8 cellular contexts compared by ENCODE assay signal in genomic region chr11:61488651-61489291, GRCh38. TPM values are rescaled to one million over a fixed set of nuclear protein-coding genes. Genes with fewer than 3 reads are reported as not detected.
A peak's percentile ranks its signal among the peaks of the same experiment; 100 is the strongest.
DNase-seq lines count a peak whose midpoint lies in the region; ATAC-seq and TF ChIP-seq lines count a peak whose summit lies in the region.

No MANE protein-coding gene starts in this region.

- H3K9me3 ChIP-seq in breast epithelium (no peaks in the 10 kb centered on the region), testis (no peaks in the 10 kb centered on the region), Karpas-422 (ENCODE audit: low read length) (no peaks in the 10 kb centered on the region)

- no peak overlapping the region for H3K4me3 ChIP-seq in NB4 (ENCODE audit: low read depth, low read length)
- peak overlapping the region in 2 of 3 donors; percentile 41 to 61 for H3K4me3 ChIP-seq in breast epithelium
- peak overlapping the region in 1 of 2 donors; percentile 8 for H3K4me3 ChIP-seq in testis
- no peak overlapping the region for H3K4me3 ChIP-seq in Karpas-422 (ENCODE audit: low read length)

- TF ChIP-seq POLR2A in NB4 (IDR thresholded peaks at IDR 0.05; ENCODE audit: extremely low read depth, insufficient read length) (no peak), breast epithelium (IDR thresholded peaks at IDR 0.05) (no peak), testis (IDR thresholded peaks at IDR 0.05) (no peak)

- H3K36me3 ChIP-seq in breast epithelium (no peaks in the 10 kb centered on the region), testis (ENCODE audit: low read depth, missing control alignments) (no peaks in the 10 kb centered on the region), Karpas-422 (ENCODE audit: insufficient read depth, low read length) (no peaks in the 10 kb centered on the region)

- H3K4me2 ChIP-seq in Karpas-422 (ENCODE audit: low read depth, low read length, poor library complexity, severe bottlenecking): no peak overlapping the region

- peak; percentile 38 for DNase-seq in NB4 (ENCODE audit: low read depth)
- DNase-seq in breast epithelium (ENCODE audit: low spot score in 2 of 2): peak; percentile 71 to 86
- peak; percentile 69 for DNase-seq in testis
- no peak for DNase-seq in effector CD4-positive, alpha-beta T cell
- no peak for DNase-seq in Karpas-422

- H3K27ac ChIP-seq in breast epithelium: peak overlapping the region; percentile 79 to 87
- H3K27ac ChIP-seq in layer of hippocampus (ENCODE audit: low read depth, low read length): peak overlapping the region; percentile 18
- H3K27ac ChIP-seq in testis: peak overlapping the region in 1 of 2 donors; percentile 44
- H3K27ac ChIP-seq in Karpas-422 (ENCODE audit: low read length): no peak overlapping the region

- H3K4me1 ChIP-seq in breast epithelium: peaks cover 6 to 16% of the 10 kb centered on the region in 2 donors
- peaks cover 28% of the 10 kb centered on the region for H3K4me1 ChIP-seq in testis
- H3K4me1 ChIP-seq in Karpas-422 (ENCODE audit: low read length): no peaks in the 10 kb centered on the region

- H3K9ac ChIP-seq in Karpas-422 (ENCODE audit: low read length): no peak overlapping the region

- 10 to 11% methylated on average over 18 to 19 of the region's 19 CpGs for WGBS in testis, 2 donors

- ATAC-seq in HG03045 (IDR thresholded peaks at IDR 0.05; ENCODE audit: unreplicated experiment): no peak
- no peak for ATAC-seq in GM18498 (IDR thresholded peaks at IDR 0.05; ENCODE audit: unreplicated experiment)

- H2AFZ ChIP-seq in Karpas-422 (ENCODE audit: low read length): no peak overlapping the region

- no peaks in the 10 kb centered on the region for H3K79me2 ChIP-seq in Karpas-422 (ENCODE audit: low read length)

- intact Hi-C loops in breast epithelium (cut with DNase I; ENCODE audit: low total_unique reads) (no loop called here), testis (cut with DNase I; ENCODE audit: low total_unique reads) (loop anchor here (10.0 kb wide), 1 partner anchor 146 kb away; no protein-coding TSS in a partner anchor)

- no peaks in the 10 kb centered on the region for H3K9me2 ChIP-seq in Karpas-422 (replicated peaks; ENCODE audit: insufficient read depth, low read length)

- H3K27me3 ChIP-seq in breast epithelium (no peaks in the 10 kb centered on the region), layer of hippocampus (ENCODE audit: control insufficient read depth, insufficient read depth, low read length) (no peaks in the 10 kb centered on the region), testis (no peaks in the 10 kb centered on the region), Karpas-422 (ENCODE audit: low read length) (no peaks in the 10 kb centered on the region)

- no peaks in the 10 kb centered on the region for H4K20me1 ChIP-seq in Karpas-422 (ENCODE audit: insufficient read depth, low read depth, low read length)

- no peak for TF ChIP-seq CTCF in NB4 (IDR thresholded peaks at IDR 0.05; ENCODE audit: low read depth, low read length)
- no peak for TF ChIP-seq CTCF in breast epithelium (IDR thresholded peaks at IDR 0.05)
- no peak for TF ChIP-seq CTCF in testis (IDR thresholded peaks at IDR 0.05)

RNA-seq across cellular contexts. Expression of gene LRRC10B, which starts 19.8 kb away (rescaled TPM):
- total RNA-seq in breast epithelium: 1 to 10 TPM in 2 of 3 donors, not detected in 1; 1.5 to 3.3 TPM
- 1 to 10 TPM; 4.8 to 6.4 TPM for total RNA-seq in testis
- polyA plus RNA-seq in testis (ENCODE audit: insufficient read depth, low read depth, low replicate concordance): 5.5 TPM
- 1.0 TPM in 1 of 2 replicates, not detected in the other for total RNA-seq in Karpas-422 (2014; rRNA removed; shearing (Covaris generic); ENCODE audit: low replicate concordance)

RNA-seq across cellular contexts. Expression of gene SDHAF2, which starts 58.8 kb away (rescaled TPM):
- total RNA-seq in breast epithelium (10 to 100 TPM; 46.7 to 94.0 (median 58.7) TPM), testis (10 to 100 TPM; 66.2 to 85.4 TPM)
- 46.8 TPM for polyA plus RNA-seq in testis (ENCODE audit: insufficient read depth, low read depth, low replicate concordance)
- 25.3 and 27.6 TPM in 2 replicates for total RNA-seq in Karpas-422 (2014; rRNA removed; shearing (Covaris generic); ENCODE audit: low replicate concordance)

RNA-seq across cellular contexts. Expression of gene CPSF7, which starts 59.0 kb away (rescaled TPM):
- total RNA-seq in breast epithelium: 10 to 100 TPM; 40.6 to 62.5 (median 46.2) TPM
- 10 to 100 TPM; 84.2 to 86.5 TPM for total RNA-seq in testis
- polyA plus RNA-seq in testis (ENCODE audit: insufficient read depth, low read depth, low replicate concordance): 107 TPM
- total RNA-seq in Karpas-422 (2014; rRNA removed; shearing (Covaris generic); ENCODE audit: low replicate concordance): 50.0 and 64.1 TPM in 2 replicates

Comparison
In these comparisons a context has a peak if more than half of its experiments do, and no peak if none do; other contexts are left out.
1. DNase-seq: peak in NB4 (single experiment), breast epithelium (2 of 2) and testis (single experiment); none in effector CD4-positive, alpha-beta T cell (single experiment) and Karpas-422 (single experiment).
2. H3K4me3 ChIP-seq: peak in breast epithelium (2 of 3); none in NB4 (single experiment) and Karpas-422 (single experiment).